Comparison of ENCODE assay signal across 1 cellular context in the genomic region with DNA sequence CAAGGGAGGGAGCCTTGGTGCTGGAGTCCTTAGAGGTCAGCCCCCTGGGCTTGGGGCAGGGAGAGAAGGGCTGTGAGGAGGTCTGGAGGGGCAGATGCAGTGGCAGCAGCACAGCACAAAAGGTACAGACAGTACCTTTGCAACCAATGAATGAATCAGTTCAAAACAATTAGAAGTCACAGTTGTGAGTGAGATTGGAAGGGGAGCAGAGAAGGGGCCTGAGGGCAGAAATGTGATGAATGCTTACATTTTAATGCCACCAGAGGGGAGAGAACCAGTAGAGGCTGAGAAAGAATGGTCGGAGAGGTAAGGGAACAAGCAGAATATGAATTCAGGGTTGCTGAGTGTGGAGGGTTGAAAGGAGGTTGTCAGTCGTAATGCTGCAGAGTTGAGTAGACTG.
TF ChIP-seq lines count a peak whose summit lies in the region.

No MANE protein-coding gene starts in this region.

TF ChIP-seq in IMR-90, 13 proteins besides CTCF, POLR2A, EP300 and RAD21:
- no peak for TF ChIP-seq CEBPB (IDR thresholded peaks at IDR 0.05; ENCODE audit: low read depth, low read length)
- no peak for TF ChIP-seq NFE2L2 (IDR thresholded peaks at IDR 0.05; ENCODE audit: low read depth, low read length)
- TF ChIP-seq FOS (IDR thresholded peaks at IDR 0.05; ENCODE audit: low read depth, low read length) = no peak
- TF ChIP-seq SMC3 (IDR thresholded peaks at IDR 0.05; ENCODE audit: low read depth, low read length) = no peak
- no peak for TF ChIP-seq USF2 (IDR thresholded peaks at IDR 0.05; ENCODE audit: low read depth, low read length)
- TF ChIP-seq RFX5 (IDR thresholded peaks at IDR 0.05; ENCODE audit: low read depth, low read length) = no peak
- TF ChIP-seq BHLHE40 (IDR thresholded peaks at IDR 0.05; ENCODE audit: low read depth, low read length) = no peak
- no peak for TF ChIP-seq MAZ (IDR thresholded peaks at IDR 0.05; ENCODE audit: borderline replicate concordance, low read depth, low read length)
- TF ChIP-seq, protein P1, sequence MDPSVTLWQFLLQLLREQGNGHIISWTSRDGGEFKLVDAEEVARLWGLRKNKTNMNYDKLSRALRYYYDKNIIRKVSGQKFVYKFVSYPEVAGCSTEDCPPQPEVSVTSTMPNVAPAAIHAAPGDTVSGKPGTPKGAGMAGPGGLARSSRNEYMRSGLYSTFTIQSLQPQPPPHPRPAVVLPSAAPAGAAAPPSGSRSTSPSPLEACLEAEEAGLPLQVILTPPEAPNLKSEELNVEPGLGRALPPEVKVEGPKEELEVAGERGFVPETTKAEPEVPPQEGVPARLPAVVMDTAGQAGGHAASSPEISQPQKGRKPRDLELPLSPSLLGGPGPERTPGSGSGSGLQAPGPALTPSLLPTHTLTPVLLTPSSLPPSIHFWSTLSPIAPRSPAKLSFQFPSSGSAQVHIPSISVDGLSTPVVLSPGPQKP (IDR thresholded peaks at IDR 0.05; ENCODE audit: borderline replicate concordance, low read depth, low read length) = no peak
- no peak for TF ChIP-seq CHD1 (IDR thresholded peaks at IDR 0.05; ENCODE audit: low read depth, low read length)
- TF ChIP-seq RCOR1 (IDR thresholded peaks at IDR 0.05; ENCODE audit: insufficient replicate concordance, low read length) = no peak
- TF ChIP-seq MXI1 (IDR thresholded peaks at IDR 0.05; ENCODE audit: borderline replicate concordance, low read depth, low read length) = no peak
- TF ChIP-seq MAFK (IDR thresholded peaks at IDR 0.05; ENCODE audit: low read depth, low read length) = no peak
